1 cellular context compared by ENCODE assay signal in genomic region chr7:90720970-90721768, GRCh38.
TF ChIP-seq lines count a peak whose summit lies in the region.

No MANE protein-coding gene starts in this region.

TF ChIP-seq in HepG2, 621 proteins besides CTCF, POLR2A, EP300 and RAD21 (continued from another document):
- TF ChIP-seq ZNF18 (CRISPR knock-in tag; IDR thresholded peaks at IDR 0.05; ENCODE audit: insufficient replicate concordance) (no peak), ZNF609 (CRISPR knock-in tag; IDR thresholded peaks at IDR 0.05; ENCODE audit: borderline replicate concordance) (peak; percentile 34; the same call in 1 of the 2 replicates), AHR (CRISPR knock-in tag; IDR thresholded peaks at IDR 0.05) (no peak), EHMT2 (IDR thresholded peaks at IDR 0.05; ENCODE audit: borderline replicate concordance, low read depth, low read length) (peak; percentile 75; the same call in 1 of the 2 replicates)
